Comparison of ENCODE assay signal across 1 cellular context in the genomic region with DNA sequence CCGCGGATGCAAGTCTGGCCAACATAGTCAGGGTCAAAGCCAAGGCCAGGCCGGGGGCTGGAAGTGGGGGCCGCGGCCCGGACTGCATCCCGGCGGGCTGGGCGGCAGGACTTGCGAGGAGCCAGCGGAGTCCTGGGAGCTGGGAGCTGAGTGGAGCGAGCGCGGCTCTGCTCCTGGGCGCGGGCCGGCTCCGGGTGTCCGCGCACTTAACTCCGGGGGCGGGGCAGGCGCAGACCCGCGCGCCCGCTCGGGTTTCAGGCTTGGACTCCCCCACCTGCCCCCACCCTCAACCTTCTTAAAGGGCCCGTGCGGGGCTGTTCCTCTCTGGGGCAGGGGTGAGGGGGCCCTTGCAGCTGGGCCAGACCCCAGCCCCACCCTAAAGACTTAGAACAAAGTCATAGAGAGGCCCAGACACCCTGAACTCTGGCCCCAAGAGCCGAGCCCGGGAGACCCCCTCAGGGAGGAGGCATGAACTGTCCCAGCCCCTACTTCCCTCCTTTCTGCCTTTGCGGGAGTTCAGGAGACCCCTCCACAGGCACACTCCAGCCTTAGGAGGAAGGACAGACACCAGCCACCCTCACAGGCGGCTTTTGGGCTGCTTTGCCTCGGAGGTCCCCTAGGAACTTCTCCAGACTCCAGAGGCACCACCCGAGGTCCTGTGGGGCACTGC.
TF ChIP-seq lines count a peak whose summit lies in the region.

A gene with protein sequence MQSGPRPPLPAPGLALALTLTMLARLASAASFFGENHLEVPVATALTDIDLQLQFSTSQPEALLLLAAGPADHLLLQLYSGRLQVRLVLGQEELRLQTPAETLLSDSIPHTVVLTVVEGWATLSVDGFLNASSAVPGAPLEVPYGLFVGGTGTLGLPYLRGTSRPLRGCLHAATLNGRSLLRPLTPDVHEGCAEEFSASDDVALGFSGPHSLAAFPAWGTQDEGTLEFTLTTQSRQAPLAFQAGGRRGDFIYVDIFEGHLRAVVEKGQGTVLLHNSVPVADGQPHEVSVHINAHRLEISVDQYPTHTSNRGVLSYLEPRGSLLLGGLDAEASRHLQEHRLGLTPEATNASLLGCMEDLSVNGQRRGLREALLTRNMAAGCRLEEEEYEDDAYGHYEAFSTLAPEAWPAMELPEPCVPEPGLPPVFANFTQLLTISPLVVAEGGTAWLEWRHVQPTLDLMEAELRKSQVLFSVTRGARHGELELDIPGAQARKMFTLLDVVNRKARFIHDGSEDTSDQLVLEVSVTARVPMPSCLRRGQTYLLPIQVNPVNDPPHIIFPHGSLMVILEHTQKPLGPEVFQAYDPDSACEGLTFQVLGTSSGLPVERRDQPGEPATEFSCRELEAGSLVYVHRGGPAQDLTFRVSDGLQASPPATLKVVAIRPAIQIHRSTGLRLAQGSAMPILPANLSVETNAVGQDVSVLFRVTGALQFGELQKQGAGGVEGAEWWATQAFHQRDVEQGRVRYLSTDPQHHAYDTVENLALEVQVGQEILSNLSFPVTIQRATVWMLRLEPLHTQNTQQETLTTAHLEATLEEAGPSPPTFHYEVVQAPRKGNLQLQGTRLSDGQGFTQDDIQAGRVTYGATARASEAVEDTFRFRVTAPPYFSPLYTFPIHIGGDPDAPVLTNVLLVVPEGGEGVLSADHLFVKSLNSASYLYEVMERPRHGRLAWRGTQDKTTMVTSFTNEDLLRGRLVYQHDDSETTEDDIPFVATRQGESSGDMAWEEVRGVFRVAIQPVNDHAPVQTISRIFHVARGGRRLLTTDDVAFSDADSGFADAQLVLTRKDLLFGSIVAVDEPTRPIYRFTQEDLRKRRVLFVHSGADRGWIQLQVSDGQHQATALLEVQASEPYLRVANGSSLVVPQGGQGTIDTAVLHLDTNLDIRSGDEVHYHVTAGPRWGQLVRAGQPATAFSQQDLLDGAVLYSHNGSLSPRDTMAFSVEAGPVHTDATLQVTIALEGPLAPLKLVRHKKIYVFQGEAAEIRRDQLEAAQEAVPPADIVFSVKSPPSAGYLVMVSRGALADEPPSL (N-terminal part only) (minus strand): TSS at position 181 of the 670 bp plus-strand sequence. CDS start 93 bp downstream, at position 88.

TF ChIP-seq in HepG2, 621 proteins besides CTCF, POLR2A, EP300 and RAD21:
- TF ChIP-seq, protein P1, sequence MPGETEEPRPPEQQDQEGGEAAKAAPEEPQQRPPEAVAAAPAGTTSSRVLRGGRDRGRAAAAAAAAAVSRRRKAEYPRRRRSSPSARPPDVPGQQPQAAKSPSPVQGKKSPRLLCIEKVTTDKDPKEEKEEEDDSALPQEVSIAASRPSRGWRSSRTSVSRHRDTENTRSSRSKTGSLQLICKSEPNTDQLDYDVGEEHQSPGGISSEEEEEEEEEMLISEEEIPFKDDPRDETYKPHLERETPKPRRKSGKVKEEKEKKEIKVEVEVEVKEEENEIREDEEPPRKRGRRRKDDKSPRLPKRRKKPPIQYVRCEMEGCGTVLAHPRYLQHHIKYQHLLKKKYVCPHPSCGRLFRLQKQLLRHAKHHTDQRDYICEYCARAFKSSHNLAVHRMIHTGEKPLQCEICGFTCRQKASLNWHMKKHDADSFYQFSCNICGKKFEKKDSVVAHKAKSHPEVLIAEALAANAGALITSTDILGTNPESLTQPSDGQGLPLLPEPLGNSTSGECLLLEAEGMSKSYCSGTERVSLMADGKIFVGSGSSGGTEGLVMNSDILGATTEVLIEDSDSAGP (CRISPR knock-in tag; IDR thresholded peaks at IDR 0.05; ENCODE audit: borderline replicate concordance): peak; percentile 98
- TF ChIP-seq ATRX (CRISPR knock-in tag; IDR thresholded peaks at IDR 0.05; ENCODE audit: borderline replicate concordance) (no peak), HNRNPK (IDR thresholded peaks at IDR 0.05; ENCODE audit: low read depth, low read length, poor library complexity, severe bottlenecking) (peak; percentile 19), ZNF720 (CRISPR knock-in tag; IDR thresholded peaks at IDR 0.05) (no peak), ZNF501 (CRISPR knock-in tag; IDR thresholded peaks at IDR 0.05) (0 out of 2 replicates have a peak, but pooled peaks have one; percentile 21)
- TF ChIP-seq, protein P2, sequence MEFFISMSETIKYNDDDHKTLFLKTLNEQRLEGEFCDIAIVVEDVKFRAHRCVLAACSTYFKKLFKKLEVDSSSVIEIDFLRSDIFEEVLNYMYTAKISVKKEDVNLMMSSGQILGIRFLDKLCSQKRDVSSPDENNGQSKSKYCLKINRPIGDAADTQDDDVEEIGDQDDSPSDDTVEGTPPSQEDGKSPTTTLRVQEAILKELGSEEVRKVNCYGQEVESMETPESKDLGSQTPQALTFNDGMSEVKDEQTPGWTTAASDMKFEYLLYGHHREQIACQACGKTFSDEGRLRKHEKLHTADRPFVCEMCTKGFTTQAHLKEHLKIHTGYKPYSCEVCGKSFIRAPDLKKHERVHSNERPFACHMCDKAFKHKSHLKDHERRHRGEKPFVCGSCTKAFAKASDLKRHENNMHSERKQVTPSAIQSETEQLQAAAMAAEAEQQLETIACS (CRISPR knock-in tag; IDR thresholded peaks at IDR 0.05): peak; percentile 56
- TF ChIP-seq, protein P3, sequence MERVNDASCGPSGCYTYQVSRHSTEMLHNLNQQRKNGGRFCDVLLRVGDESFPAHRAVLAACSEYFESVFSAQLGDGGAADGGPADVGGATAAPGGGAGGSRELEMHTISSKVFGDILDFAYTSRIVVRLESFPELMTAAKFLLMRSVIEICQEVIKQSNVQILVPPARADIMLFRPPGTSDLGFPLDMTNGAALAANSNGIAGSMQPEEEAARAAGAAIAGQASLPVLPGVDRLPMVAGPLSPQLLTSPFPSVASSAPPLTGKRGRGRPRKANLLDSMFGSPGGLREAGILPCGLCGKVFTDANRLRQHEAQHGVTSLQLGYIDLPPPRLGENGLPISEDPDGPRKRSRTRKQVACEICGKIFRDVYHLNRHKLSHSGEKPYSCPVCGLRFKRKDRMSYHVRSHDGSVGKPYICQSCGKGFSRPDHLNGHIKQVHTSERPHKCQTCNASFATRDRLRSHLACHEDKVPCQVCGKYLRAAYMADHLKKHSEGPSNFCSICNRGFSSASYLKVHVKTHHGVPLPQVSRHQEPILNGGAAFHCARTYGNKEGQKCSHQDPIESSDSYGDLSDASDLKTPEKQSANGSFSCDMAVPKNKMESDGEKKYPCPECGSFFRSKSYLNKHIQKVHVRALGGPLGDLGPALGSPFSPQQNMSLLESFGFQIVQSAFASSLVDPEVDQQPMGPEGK (CRISPR knock-in tag; IDR thresholded peaks at IDR 0.05): peak; percentile 31; the same call in 1 of the 2 replicates
